In the genomic region with DNA sequence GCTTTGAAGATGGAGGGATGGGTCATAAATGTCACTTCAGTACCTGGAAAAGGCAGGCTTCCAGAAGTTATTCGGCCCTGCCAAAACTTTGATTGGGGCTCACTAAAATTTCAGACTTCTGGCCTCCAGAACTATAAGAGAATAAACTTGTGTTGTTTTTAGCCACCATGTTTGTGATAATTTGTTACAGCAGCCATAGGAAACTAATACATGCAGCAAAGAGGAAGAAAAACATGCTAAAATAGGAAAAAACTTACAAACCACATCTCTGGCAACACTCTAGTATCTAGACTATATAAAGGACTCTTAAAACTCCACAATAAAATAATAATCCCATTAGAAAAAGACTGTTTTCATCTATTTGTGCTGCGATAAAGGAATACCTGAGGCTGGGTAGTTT, we compare ENCODE assay signal across 22 cellular contexts.
"Had no signal": no experiment of that assay in that cellular context is flagged by ENCODE, and none has a peak within 500 bp of the region (broad histone marks: within the 10 kb centered on the region; RNA-seq: fewer than 3 reads in every experiment).

No MANE protein-coding gene starts in this region.

- FAIRE-seq: TTC549 had no signal

- DNase-seq: activated CD4-positive, CD25-positive, alpha-beta regulatory T cell treated with anti-CD3 and anti-CD28 coated beads, Interleukin-2, amount 50 U/mL, for 72 hours; activated CD8-positive, alpha-beta memory T cell treated with anti-CD3 and anti-CD28 coated beads, Interleukin-2, amount 50 U/mL, for 4 hours; activated naive CD4-positive, alpha-beta T cell; anterior cingulate cortex; body of pancreas; head of caudate nucleus; hypothalamus; left ventricle myocardium inferior; naive thymus-derived CD4-positive, alpha-beta T cell; retina; stimulated activated CD4-positive, alpha-beta T cell treated with anti-CD3 and anti-CD28 coated beads, Interleukin-2, amount 100 ng/mL, for 48 hours; stimulated activated CD8-positive, alpha-beta memory T cell treated with anti-CD3 and anti-CD28 coated beads, Interleukin-4, amount 100 ng/mL, for 48 hours; stimulated activated naive CD4-positive, alpha-beta T cell; substantia nigra; thyroid gland; upper lobe of right lung; WERI-Rb-1 had no signal

- H3K27me3 ChIP-seq: body of pancreas, cardiac muscle cell, gastroesophageal sphincter, thyroid gland, upper lobe of right lung had no signal

- H3K27ac ChIP-seq: body of pancreas, cardiac muscle cell, epithelial cell of prostate, gastroesophageal sphincter, left ventricle myocardium inferior, thyroid gland, upper lobe of right lung, WERI-Rb-1 had no signal

- H3K9me3 ChIP-seq: body of pancreas, gastroesophageal sphincter, thyroid gland, upper lobe of right lung had no signal

- H3K36me3 ChIP-seq: cardiac muscle cell, thyroid gland, upper lobe of right lung, WERI-Rb-1 had no signal

- H3K27ac Mint-ChIP-seq: progenitor cell of endocrine pancreas had no signal

- H3K4me3 ChIP-seq: body of pancreas, cardiac muscle cell, gastroesophageal sphincter, left ventricle myocardium inferior, thyroid gland, upper lobe of right lung had no signal

- H3K27me3 Mint-ChIP-seq: naive thymus-derived CD4-positive, alpha-beta T cell; progenitor cell of endocrine pancreas had no signal

- H3K4me1 ChIP-seq: body of pancreas, left ventricle myocardium inferior, upper lobe of right lung had no signal

- ATAC-seq: body of pancreas, gastroesophageal sphincter, upper lobe of right lung had no signal
